15 cellular contexts compared by ENCODE assay signal in genomic region chr10:22341936-22342222, GRCh38. TPM values are rescaled to one million over a fixed set of nuclear protein-coding genes. Genes with fewer than 3 reads are reported as not detected.
DNase-seq lines count a peak whose midpoint lies in the region; ATAC-seq, FAIRE-seq and TF ChIP-seq lines count a peak whose summit lies in the region.
"Had no signal": no experiment of that assay in that cellular context is flagged by ENCODE, and none has a peak within 500 bp of the region (broad histone marks: within the 10 kb centered on the region; RNA-seq: fewer than 3 reads in every experiment).

No MANE protein-coding gene starts in this region.

- H4K8ac ChIP-seq in neuronal stem cell (ENCODE audit: low read depth, low read length): no peak overlapping the region

- DNase-seq in activated CD4-positive, alpha-beta T cell treated with anti-CD3 and anti-CD28 coated beads, Interleukin-2, amount 10 ng/mL, durations not matched to agents 24 days and 14 days: no peak
- DNase-seq in activated CD4-positive, alpha-beta T cell treated with anti-CD3 and anti-CD28 coated beads, Interleukin-2, amount 50 U/mL, for 48 hours: no peak
- DNase-seq in GM12878 (ENCODE audit: low read depth, low spot score): no peak
- peak; percentile 11 for DNase-seq in neuronal stem cell (ENCODE audit: low spot score)
- DNase-seq in GM19240 (ENCODE audit: insufficient read length, low spot score): no peak
- DNase-seq: H9, left colon, NCI-H2081, sigmoid colon had no signal

- no peak overlapping the region for H3K14ac ChIP-seq in neuronal stem cell (ENCODE audit: low read length)

- H3K4me3 ChIP-seq in GM12878: no peak overlapping the region
- no peak overlapping the region for H3K4me3 ChIP-seq in neuronal stem cell (ENCODE audit: low read length in 2 of 2)

- no peak for FAIRE-seq in GM12878 (lab: Jason Lieb, UNC)
- FAIRE-seq: A204.1 had no signal

- H2BK5ac ChIP-seq in neuronal stem cell (ENCODE audit: low read length): no peak overlapping the region

- no peaks in the 10 kb centered on the region for H4K20me1 ChIP-seq in GM12878 (ENCODE audit: control insufficient read depth, insufficient read depth)

- in situ Hi-C loops in GM12878 (cut with MboI): no loop called here

- peaks cover 75% of the 10 kb centered on the region for H3K27me3 Mint-ChIP-seq in activated CD4-positive, alpha-beta T cell treated with anti-CD3 and anti-CD28 coated beads, Interleukin-2, amount 10 ng/mL, durations not matched to agents 24 days and 14 days
- H3K27me3 Mint-ChIP-seq in IgD-negative memory B cell: peaks cover 57% of the 10 kb centered on the region

- POLR2A ChIA-PET in GM12878 (lab: Charles Lee): no interaction called here

- H3K4me2 ChIP-seq in GM12878 (ENCODE audit: control insufficient read depth, insufficient read depth) (no peak overlapping the region), neuronal stem cell (ENCODE audit: insufficient read depth, low read length, poor library complexity, severe bottlenecking) (no peak overlapping the region)

- BruUV-seq in GM12878 (replicated peaks; lab: Mats Ljungman, UMichigan): no TSS peak

- no peak for TF ChIP-seq RAD21 in GM12878 (IDR thresholded peaks at IDR 0.05; ENCODE audit: insufficient read depth, low read depth, low read length)

- CTCF ChIA-PET in GM12878 (lab: Yijun Ruan, JAX): no interaction called here

- H3K79me2 ChIP-seq in GM12878 (ENCODE audit: control insufficient read depth, insufficient read depth, low read length): no peaks in the 10 kb centered on the region

- RAD21 ChIA-PET in GM12878 (lab: Charles Lee; ENCODE audit: unreplicated experiment): interaction anchor here (1.9 to 3.7 kb wide), 2 partner anchors 24 to 25 kb away, joined by 4 to 16 read pairs; partner anchors contain the start of gene COMMD3

- H3K4ac ChIP-seq in neuronal stem cell (ENCODE audit: low read length): no peak overlapping the region

- no peak for TF ChIP-seq POLR2A in GM12878 (IDR thresholded peaks at IDR 0.05; ENCODE audit: low read depth, low read length)

- H3K27me3 ChIP-seq in GM12878 (replicated peaks in 1 of 2; ENCODE audit: control insufficient read depth in 2 of 2, insufficient read depth in 2 of 2, low read length in 1 of 2) (peaks cover 8 to 33% of the 10 kb centered on the region in 2 experiments), neuronal stem cell (ENCODE audit: control insufficient read depth in 3 of 3, insufficient read depth in 3 of 3, low read depth in 1 of 3, low read length in 3 of 3) (peaks cover 17 to 89% (median 57%) of the 10 kb centered on the region in 3 experiments)

- H2BK15ac ChIP-seq in neuronal stem cell (ENCODE audit: low read length): no peak overlapping the region

- H3K27ac Mint-ChIP-seq in activated CD4-positive, alpha-beta T cell treated with anti-CD3 and anti-CD28 coated beads, Interleukin-2, amount 10 ng/mL, durations not matched to agents 24 days and 14 days: no peak overlapping the region
- H3K27ac Mint-ChIP-seq in IgD-negative memory B cell: peak overlapping the region; percentile 46 to 86 (median 62)
- H3K27ac Mint-ChIP-seq: H9 had no signal

- WGBS in GM12878 (ENCODE audit: insufficient coverage, insufficient replicate concordance, low lambda C conversion rate, missing lambda C conversion rate): 89% methylated on average over 5 of the region's 5 CpGs
- no CpG with 5 or more reads among the region's 5 CpGs for WGBS in neuronal stem cell (ENCODE audit: extremely low coverage in 2 of 2, insufficient read length in 2 of 2, insufficient replicate concordance in 1 of 2), 2 donors

- H2BK120ac ChIP-seq in neuronal stem cell (ENCODE audit: low read depth, low read length): no peak overlapping the region

- H3K9ac ChIP-seq in GM12878 (ENCODE audit: control insufficient read depth, insufficient read depth, low read length) (no peak overlapping the region), neuronal stem cell (ENCODE audit: low read depth, low read length, poor library complexity) (no peak overlapping the region)

- no peak overlapping the region for H4K91ac ChIP-seq in neuronal stem cell (ENCODE audit: low read depth, low read length, poor library complexity)

- no peak overlapping the region for H3K18ac ChIP-seq in neuronal stem cell (ENCODE audit: low read length)

- H3K79me1 ChIP-seq in neuronal stem cell (ENCODE audit: low read depth, low read length): no peaks in the 10 kb centered on the region

- H2BK12ac ChIP-seq in neuronal stem cell (ENCODE audit: low read length): no peak overlapping the region

- TF ChIP-seq EP300 in GM12878 (IDR thresholded peaks at IDR 0.05; ENCODE audit: borderline replicate concordance in 1 of 2, control insufficient read depth in 1 of 2, low read depth in 2 of 2, low read length in 2 of 2): no peak

- peaks cover 39% of the 10 kb centered on the region for H3K4me1 Mint-ChIP-seq in activated CD4-positive, alpha-beta T cell treated with anti-CD3 and anti-CD28 coated beads, Interleukin-2, amount 10 ng/mL, durations not matched to agents 24 days and 14 days
- H3K4me1 Mint-ChIP-seq in IgD-negative memory B cell: peaks cover 8 to 37% (median 12%) of the 10 kb centered on the region in 3 donors

- no peak overlapping the region for H3K23ac ChIP-seq in neuronal stem cell (ENCODE audit: low read depth, low read length, poor library complexity)

- SMC1A ChIA-PET in GM12878 (lab: Charles Lee; ENCODE audit: uncharacterized antibody, unreplicated experiment): no interaction called here

- H3K27ac ChIP-seq in GM12878 (ENCODE audit: control insufficient read depth, insufficient read depth) (no peak overlapping the region), neuronal stem cell (replicated peaks; ENCODE audit: low read length) (no peak overlapping the region)

- H3K9me3 ChIP-seq in GM12878 (replicated peaks; ENCODE audit: control insufficient read depth, insufficient read depth, low read length) (peaks cover 4% of the 10 kb centered on the region; the same call in 1 of the 3 replicates), neuronal stem cell (replicated peaks in 1 of 2; ENCODE audit: control insufficient read depth in 2 of 2, insufficient read depth in 1 of 2, low read depth in 1 of 2, low read length in 2 of 2) (peaks cover 0 to 12% of the 10 kb centered on the region in 2 donors)
- H3K9me3 ChIP-seq: sigmoid colon had no signal

- H2AK5ac ChIP-seq in neuronal stem cell (ENCODE audit: low read depth, low read length): no peak overlapping the region

- peaks cover 3% of the 10 kb centered on the region for H3K36me3 Mint-ChIP-seq in activated CD4-positive, alpha-beta T cell treated with anti-CD3 and anti-CD28 coated beads, Interleukin-2, amount 10 ng/mL, durations not matched to agents 24 days and 14 days (ENCODE audit: low read depth)
- peaks cover 4% of the 10 kb centered on the region for H3K36me3 Mint-ChIP-seq in IgD-negative memory B cell

- H3K4me3 Mint-ChIP-seq in activated CD4-positive, alpha-beta T cell treated with anti-CD3 and anti-CD28 coated beads, Interleukin-2, amount 10 ng/mL, durations not matched to agents 24 days and 14 days: peak overlapping the region; percentile 77
- peak overlapping the region in 3 of 4 donors; percentile 43 to 84 (median 71) for H3K4me3 Mint-ChIP-seq in IgD-negative memory B cell

- H2AFZ ChIP-seq in GM12878 (ENCODE audit: control insufficient read depth, low read depth, low read length) (no peak overlapping the region), neuronal stem cell (ENCODE audit: low read length) (no peak overlapping the region)

- peaks cover 7% of the 10 kb centered on the region for H3K9me3 Mint-ChIP-seq in activated CD4-positive, alpha-beta T cell treated with anti-CD3 and anti-CD28 coated beads, Interleukin-2, amount 10 ng/mL, durations not matched to agents 24 days and 14 days
- peaks cover 0 to 12% (median 0%) of the 10 kb centered on the region in 3 donors for H3K9me3 Mint-ChIP-seq in IgD-negative memory B cell

- H3K36me3 ChIP-seq in GM12878 (ENCODE audit: control insufficient read depth in 2 of 2, insufficient read depth in 2 of 2, low read length in 1 of 2) (no peaks in the 10 kb centered on the region), neuronal stem cell (replicated peaks in 1 of 2; ENCODE audit: control insufficient read depth in 2 of 2, insufficient read depth in 2 of 2, low read length in 2 of 2) (no peaks in the 10 kb centered on the region)
- H3K36me3 ChIP-seq: sigmoid colon had no signal

- ATAC-seq in GM12878 (no peak), HG02588 (IDR thresholded peaks at IDR 0.05; ENCODE audit: unreplicated experiment) (no peak), HG02981 (IDR thresholded peaks at IDR 0.05; ENCODE audit: unreplicated experiment) (no peak)
- ATAC-seq: Right ventricle myocardium inferior; stimulated activated naive CD8-positive, alpha-beta T cell treated with anti-CD3 and anti-CD28 coated beads, Interleukin-15, Interleukin-2, amounts not matched to agents 100 U/mL and 50 U/mL, for 24 hours had no signal

- intact Hi-C loops in activated CD4-positive, alpha-beta T cell treated with anti-CD3 and anti-CD28 coated beads, Interleukin-2, amount 10 ng/mL, durations not matched to agents 24 days and 14 days (cut with micrococcal nuclease): loop anchor here (1.0 to 10.0 kb wide), 9 partner anchors 25 to 1167 kb away; partner anchors contain the start of gene DNAJC1
- intact Hi-C loops in GM12878 (cut with micrococcal nuclease; ENCODE audit: unreplicated experiment): loop anchor here (1.0 to 5.0 kb wide), 3 partner anchors 19 to 380 kb away; no protein-coding TSS in a partner anchor

- TF ChIP-seq CTCF in GM12878 (IDR thresholded peaks at IDR 0.05 in 2 of 3, conservative IDR thresholded peaks at IDR 0.05 in 1 of 3; ENCODE audit: control insufficient read depth in 2 of 3, extremely low read depth in 1 of 3, insufficient read depth in 1 of 3, low read depth in 3 of 3, low read length in 3 of 3): no peak

- peaks cover 16% of the 10 kb centered on the region for H3K4me1 ChIP-seq in GM12878 (ENCODE audit: control insufficient read depth, insufficient read depth, low read length)
- peaks cover 5 to 8% of the 10 kb centered on the region in 2 donors for H3K4me1 ChIP-seq in neuronal stem cell (ENCODE audit: control insufficient read depth in 2 of 2, insufficient read depth in 1 of 2, low read depth in 1 of 2, low read length in 2 of 2)

RNA-seq across cellular contexts. Expression of gene SPAG6, which starts 3.4 kb away (rescaled TPM):
- 0.07 TPM in 1 of 2 replicates, not detected in the other for total RNA-seq in activated CD4-positive, alpha-beta T cell treated with anti-CD3 and anti-CD28 coated beads, Interleukin-2, amount 10 ng/mL, durations not matched to agents 24 days and 14 days
- polyA plus RNA-seq in IgD-negative memory B cell (not detected), GM12878 (2011; rRNA removed) (0.34 and 0.71 TPM in 2 replicates), GM12878 (2014; fragmentation: Illumina TruSeq; extraction: Trizol) (0.53 and 0.95 TPM in 2 replicates), GM12878 (2014; fragmentation: Nextera tagmentation; extraction: Ambion mirVana) (under 1 TPM; 0.13 to 0.26 TPM), GM12878 (2014; rRNA removed) (0.65 and 0.99 TPM in 2 replicates), GM12878 (2016; fragmentation: Nextera tagmentation; extraction: Ambion mirVana) (under 1 TPM in 1 of 2 experiments, not detected in 1; 0.43 TPM)
- total RNA-seq in GM12878 (2013; cell fraction: nucleolus; rRNA removed): 0.21 and 0.49 TPM in 2 replicates
- total RNA-seq in GM12878 (2014; rRNA removed) (0.27 and 0.51 TPM in 2 replicates), GM12878 (2014; rRNA removed; fragmentation: Illumina TruSeq; extraction: Trizol) (0.40 and 0.60 TPM in 2 replicates), GM12878 (2021) (0.21 and 0.36 TPM in 2 replicates)
- polyA plus RNA-seq in GM12878 (2011; ENCODE audit: low read depth): 0.10 TPM
- 0.16 and 0.25 TPM in 2 replicates for polyA plus RNA-seq in GM12878 (2011; cell fraction: cytosol; rRNA removed)
- polyA plus RNA-seq in GM12878 (2011; cell fraction: nucleus; rRNA removed): 0.30 and 0.38 TPM in 2 replicates
- polyA plus RNA-seq in GM12878 (2012): 0.21 and 0.24 TPM in 2 replicates
- 0.21 and 0.22 TPM in 2 replicates for polyA minus RNA-seq in GM12878 (2011; rRNA and poly(A)+ RNA removed)
- polyA minus RNA-seq in GM12878 (2011; cell fraction: cytosol; rRNA and poly(A)+ RNA removed): not detected in 2 replicates
- 0.36 TPM in 1 of 2 replicates, not detected in the other for polyA minus RNA-seq in GM12878 (2011; cell fraction: nucleus; rRNA and poly(A)+ RNA removed)
- polyA plus RNA-seq in neuronal stem cell (2013, experiment 1 of 2): 1.3 TPM
- polyA plus RNA-seq in neuronal stem cell (2013, experiment 2 of 2): 1.4 TPM
- total RNA-seq: left colon, Right ventricle myocardium inferior, sigmoid colon had no signal

RNA-seq across cellular contexts. Expression of gene BMI1, which starts 21.0 kb away (rescaled TPM):
- 55.6 and 65.3 TPM in 2 replicates for total RNA-seq in activated CD4-positive, alpha-beta T cell treated with anti-CD3 and anti-CD28 coated beads, Interleukin-2, amount 10 ng/mL, durations not matched to agents 24 days and 14 days
- polyA plus RNA-seq in IgD-negative memory B cell: 37.9 TPM
- total RNA-seq in GM12878 (2013; cell fraction: nucleolus; rRNA removed): 43.7 and 47.2 TPM in 2 replicates
- total RNA-seq in GM12878 (2014; rRNA removed): 27.5 and 34.6 TPM in 2 replicates
- 31.5 and 32.4 TPM in 2 replicates for total RNA-seq in GM12878 (2014; rRNA removed; fragmentation: Illumina TruSeq; extraction: Trizol)
- 29.1 and 29.4 TPM in 2 replicates for total RNA-seq in GM12878 (2021)
- 10.5 TPM for polyA plus RNA-seq in GM12878 (2011; ENCODE audit: low read depth)
- 49.7 and 70.6 TPM in 2 replicates for polyA plus RNA-seq in GM12878 (2011; rRNA removed)
- 20.6 and 22.9 TPM in 2 replicates for polyA plus RNA-seq in GM12878 (2011; cell fraction: cytosol; rRNA removed)
- 77.8 and 78.2 TPM in 2 replicates for polyA plus RNA-seq in GM12878 (2011; cell fraction: nucleus; rRNA removed)
- polyA plus RNA-seq in GM12878 (2012): 25.9 and 26.9 TPM in 2 replicates
- 32.1 and 39.0 TPM in 2 replicates for polyA plus RNA-seq in GM12878 (2014; fragmentation: Illumina TruSeq; extraction: Trizol)
- polyA plus RNA-seq in GM12878 (2014; fragmentation: Nextera tagmentation; extraction: Ambion mirVana): 10 to 100 TPM in 1 of 2 experiments, 1 to 10 TPM in 1; 8.0 to 12.4 TPM
- polyA plus RNA-seq in GM12878 (2014; rRNA removed): 24.2 and 24.6 TPM in 2 replicates
- 10 to 100 TPM; 17.4 to 19.5 TPM for polyA plus RNA-seq in GM12878 (2016; fragmentation: Nextera tagmentation; extraction: Ambion mirVana)
- 47.5 and 83.2 TPM in 2 replicates for polyA minus RNA-seq in GM12878 (2011; rRNA and poly(A)+ RNA removed)
- 16.7 and 33.9 TPM in 2 replicates for polyA minus RNA-seq in GM12878 (2011; cell fraction: cytosol; rRNA and poly(A)+ RNA removed)
- polyA minus RNA-seq in GM12878 (2011; cell fraction: nucleus; rRNA and poly(A)+ RNA removed): 18.1 and 22.3 TPM in 2 replicates
- 17.2 TPM for polyA plus RNA-seq in neuronal stem cell (2013, experiment 1 of 2)
- 18.6 TPM for polyA plus RNA-seq in neuronal stem cell (2013, experiment 2 of 2)

RNA-seq across cellular contexts. Expression of gene COMMD3, which starts 25.7 kb away (rescaled TPM):
- 76.7 and 79.7 TPM in 2 replicates for total RNA-seq in activated CD4-positive, alpha-beta T cell treated with anti-CD3 and anti-CD28 coated beads, Interleukin-2, amount 10 ng/mL, durations not matched to agents 24 days and 14 days
- 85.0 TPM for polyA plus RNA-seq in IgD-negative memory B cell
- total RNA-seq in GM12878 (2013; cell fraction: nucleolus; rRNA removed): 52.1 and 56.3 TPM in 2 replicates
- total RNA-seq in GM12878 (2014; rRNA removed): 65.3 and 70.9 TPM in 2 replicates
- total RNA-seq in GM12878 (2014; rRNA removed; fragmentation: Illumina TruSeq; extraction: Trizol): 64.5 and 72.3 TPM in 2 replicates
- total RNA-seq in GM12878 (2021): 68.0 and 74.3 TPM in 2 replicates
- polyA plus RNA-seq in GM12878 (2011; ENCODE audit: low read depth): 65.1 TPM
- 101 and 151 TPM in 2 replicates for polyA plus RNA-seq in GM12878 (2011; rRNA removed)
- polyA plus RNA-seq in GM12878 (2011; cell fraction: cytosol; rRNA removed): 33.9 and 35.7 TPM in 2 replicates
- 63.7 and 81.5 TPM in 2 replicates for polyA plus RNA-seq in GM12878 (2011; cell fraction: nucleus; rRNA removed)
- polyA plus RNA-seq in GM12878 (2012): 65.2 and 75.4 TPM in 2 replicates
- polyA plus RNA-seq in GM12878 (2014; fragmentation: Illumina TruSeq; extraction: Trizol): 68.1 and 74.9 TPM in 2 replicates
- 100 to 1,000 TPM; 238 to 248 TPM for polyA plus RNA-seq in GM12878 (2014; fragmentation: Nextera tagmentation; extraction: Ambion mirVana)
- polyA plus RNA-seq in GM12878 (2014; rRNA removed): 60.9 and 64.7 TPM in 2 replicates
- 100 to 1,000 TPM; 171 to 205 TPM for polyA plus RNA-seq in GM12878 (2016; fragmentation: Nextera tagmentation; extraction: Ambion mirVana)
- 16.1 and 21.0 TPM in 2 replicates for polyA minus RNA-seq in GM12878 (2011; rRNA and poly(A)+ RNA removed)
- polyA minus RNA-seq in GM12878 (2011; cell fraction: cytosol; rRNA and poly(A)+ RNA removed): 2.5 and 4.7 TPM in 2 replicates
- polyA minus RNA-seq in GM12878 (2011; cell fraction: nucleus; rRNA and poly(A)+ RNA removed): 21.8 and 26.3 TPM in 2 replicates
- 26.6 TPM for polyA plus RNA-seq in neuronal stem cell (2013, experiment 1 of 2)
- 25.4 TPM for polyA plus RNA-seq in neuronal stem cell (2013, experiment 2 of 2)
